In genomic region chr7:29572543-29572942, GRCh38 we compare ENCODE assay signal across 1 cellular context.
TF ChIP-seq lines count a peak whose summit lies in the region.

No MANE protein-coding gene starts in this region.

TF ChIP-seq in H1, 55 proteins besides CTCF, POLR2A, EP300 and RAD21 (continued from another document):
- TF ChIP-seq ATF2 (IDR thresholded peaks at IDR 0.05; ENCODE audit: low read length), result no peak
- TF ChIP-seq NANOG (IDR thresholded peaks at IDR 0.05; ENCODE audit: insufficient read depth, low read depth, low read length, poor library complexity, severe bottlenecking), result no peak
- no peak for TF ChIP-seq ASH2L (IDR thresholded peaks at IDR 0.05; ENCODE audit: low read length)
- no peak for TF ChIP-seq CHD1 (IDR thresholded peaks at IDR 0.05; ENCODE audit: low read depth, low read length)
- no peak for TF ChIP-seq GABPA (IDR thresholded peaks at IDR 0.05; ENCODE audit: borderline replicate concordance, insufficient read depth, low read length)
- TF ChIP-seq KDM1A (IDR thresholded peaks at IDR 0.05; ENCODE audit: borderline replicate concordance, low read length), result no peak
- no peak for TF ChIP-seq TCF12 (IDR thresholded peaks at IDR 0.05; ENCODE audit: low read depth, low read length)
- no peak for TF ChIP-seq POU5F1 (IDR thresholded peaks at IDR 0.05; ENCODE audit: low read depth, low read length)
- TF ChIP-seq KDM4A (IDR thresholded peaks at IDR 0.05; ENCODE audit: low read depth, low read length, severe bottlenecking), result no peak
- TF ChIP-seq RFX5 (IDR thresholded peaks at IDR 0.05; ENCODE audit: borderline replicate concordance, low read depth, low read length), result no peak
